In the genomic region with DNA sequence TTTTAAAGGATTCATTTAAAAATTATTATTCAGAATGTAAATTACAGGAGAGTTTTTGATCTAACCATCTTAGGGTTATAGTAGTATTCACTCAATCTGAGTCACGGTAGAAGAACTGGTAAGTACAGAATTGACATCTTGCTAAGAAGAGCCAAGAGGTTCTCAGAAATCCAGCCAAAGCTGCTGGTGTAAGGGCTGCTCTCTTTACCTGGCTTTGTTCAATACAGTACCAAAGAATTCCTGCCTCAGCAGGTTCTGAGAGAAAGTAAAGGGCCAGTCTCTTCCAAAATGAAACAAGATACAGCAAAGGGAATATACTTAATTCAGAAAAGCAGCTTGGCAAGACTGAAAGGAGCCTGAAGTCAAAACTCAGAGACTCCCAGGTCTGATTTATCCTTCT, we compare ENCODE assay signal across 13 cellular contexts.
DNase-seq lines count a peak whose midpoint lies in the region; ATAC-seq and TF ChIP-seq lines count a peak whose summit lies in the region.
"Had no signal": no experiment of that assay in that cellular context is flagged by ENCODE, and none has a peak within 500 bp of the region (broad histone marks: within the 10 kb centered on the region; RNA-seq: fewer than 3 reads in every experiment).

No MANE protein-coding gene starts in this region.

- DNase-seq in Right ventricle myocardium superior (no peak), Right ventricle myocardium inferior (ENCODE audit: missing footprints) (no peak), epithelial cell of esophagus (ENCODE audit: low read depth) (peak; percentile 14), substantia nigra (lab: John Stamatoyannopoulos, UW) (no peak), NCI-H82 (lab: John Stamatoyannopoulos, UW) (no peak), body of pancreas (no peak), EL (no peak)
- DNase-seq: activated effector memory CD4-positive, alpha-beta T cell treated with anti-CD3 and anti-CD28 coated beads, Interleukin-2, amount 50 U/mL, for 16 hours; colonic mucosa; NCI-H526; SHP77; stimulated activated CD4-positive, alpha-beta T cell treated with anti-CD3 and anti-CD28 coated beads, Interleukin-4, amount 100 ng/mL, for 4 hours had no signal

- H3K27ac ChIP-seq in substantia nigra (ENCODE audit: low read depth, low read length, poor library complexity, severe bottlenecking) (peak overlapping the region; percentile 17), body of pancreas (no peak overlapping the region)

- WGBS in body of pancreas, 2 donors = 20 to 41% methylated on average over 1 of the region's 1 CpG

- no peak for TF ChIP-seq POLR2A in body of pancreas (IDR thresholded peaks at IDR 0.05)

- no peaks in the 10 kb centered on the region for H3K9me3 ChIP-seq in body of pancreas
- H3K9me3 ChIP-seq: colonic mucosa had no signal

- peaks cover 10% of the 10 kb centered on the region for H3K4me1 ChIP-seq in body of pancreas
- H3K4me1 ChIP-seq: colonic mucosa had no signal

- H3K36me3 ChIP-seq in body of pancreas (replicated peaks in 1 of 2; ENCODE audit: insufficient read depth in 1 of 2, low read depth in 2 of 2) = no peaks in the 10 kb centered on the region
- H3K36me3 ChIP-seq: colonic mucosa had no signal

- H3K4me3 ChIP-seq in epithelial cell of esophagus (ENCODE audit: low read length) = no peak overlapping the region
- H3K4me3 ChIP-seq in body of pancreas = no peak overlapping the region
- H3K4me3 ChIP-seq: colonic mucosa had no signal

- ATAC-seq in Right ventricle myocardium superior (ENCODE audit: poor library complexity) (peak; percentile 36), Right ventricle myocardium inferior (no peak), SK-N-SH treated with all-trans-retinoic acid at 6 μM for 48 hours (peak; percentile 50), body of pancreas (no peak)

- TF ChIP-seq CTCF in epithelial cell of esophagus (IDR thresholded peaks at IDR 0.05; ENCODE audit: insufficient read depth, low read depth, low read length, missing control alignments) (no peak), body of pancreas (IDR thresholded peaks at IDR 0.05) (no peak)

- no peaks in the 10 kb centered on the region for H3K27me3 ChIP-seq in body of pancreas
- H3K27me3 ChIP-seq: colonic mucosa had no signal

- intact Hi-C loops in Right ventricle myocardium superior (cut with DNase I) = loop anchor here (10.0 kb wide), 1 partner anchor 72 kb away; no protein-coding TSS in a partner anchor
- intact Hi-C loops in Right ventricle myocardium inferior (cut with DNase I) = no loop called here
- intact Hi-C loops in body of pancreas (cut with DNase I) = no loop called here

TF ChIP-seq in SK-N-SH treated with all-trans-retinoic acid at 6 μM for 48 hours, 23 proteins besides CTCF, POLR2A, EP300 and RAD21:
- TF ChIP-seq OSR1 (CRISPR knock-in tag; IDR thresholded peaks at IDR 0.05) = no peak
- TF ChIP-seq, protein P1, sequence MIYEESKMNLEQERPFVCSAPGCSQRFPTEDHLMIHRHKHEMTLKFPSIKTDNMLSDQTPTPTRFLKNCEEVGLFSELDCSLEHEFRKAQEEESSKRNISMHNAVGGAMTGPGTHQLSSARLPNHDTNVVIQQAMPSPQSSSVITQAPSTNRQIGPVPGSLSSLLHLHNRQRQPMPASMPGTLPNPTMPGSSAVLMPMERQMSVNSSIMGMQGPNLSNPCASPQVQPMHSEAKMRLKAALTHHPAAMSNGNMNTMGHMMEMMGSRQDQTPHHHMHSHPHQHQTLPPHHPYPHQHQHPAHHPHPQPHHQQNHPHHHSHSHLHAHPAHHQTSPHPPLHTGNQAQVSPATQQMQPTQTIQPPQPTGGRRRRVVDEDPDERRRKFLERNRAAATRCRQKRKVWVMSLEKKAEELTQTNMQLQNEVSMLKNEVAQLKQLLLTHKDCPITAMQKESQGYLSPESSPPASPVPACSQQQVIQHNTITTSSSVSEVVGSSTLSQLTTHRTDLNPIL (CRISPR knock-in tag; IDR thresholded peaks at IDR 0.05; ENCODE audit: low read depth) = no peak
- TF ChIP-seq PPARA (CRISPR knock-in tag; IDR thresholded peaks at IDR 0.05; ENCODE audit: borderline replicate concordance) = no peak
- TF ChIP-seq TOX (CRISPR knock-in tag; IDR thresholded peaks at IDR 0.05; ENCODE audit: borderline replicate concordance) = no peak
- TF ChIP-seq, protein P2, sequence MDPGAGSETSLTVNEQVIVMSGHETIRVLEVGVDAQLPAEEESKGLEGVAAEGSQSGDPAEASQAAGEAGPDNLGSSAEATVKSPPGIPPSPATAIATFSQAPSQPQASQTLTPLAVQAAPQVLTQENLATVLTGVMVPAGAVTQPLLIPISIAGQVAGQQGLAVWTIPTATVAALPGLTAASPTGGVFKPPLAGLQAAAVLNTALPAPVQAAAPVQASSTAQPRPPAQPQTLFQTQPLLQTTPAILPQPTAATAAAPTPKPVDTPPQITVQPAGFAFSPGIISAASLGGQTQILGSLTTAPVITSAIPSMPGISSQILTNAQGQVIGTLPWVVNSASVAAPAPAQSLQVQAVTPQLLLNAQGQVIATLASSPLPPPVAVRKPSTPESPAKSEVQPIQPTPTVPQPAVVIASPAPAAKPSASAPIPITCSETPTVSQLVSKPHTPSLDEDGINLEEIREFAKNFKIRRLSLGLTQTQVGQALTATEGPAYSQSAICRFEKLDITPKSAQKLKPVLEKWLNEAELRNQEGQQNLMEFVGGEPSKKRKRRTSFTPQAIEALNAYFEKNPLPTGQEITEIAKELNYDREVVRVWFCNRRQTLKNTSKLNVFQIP (CRISPR knock-in tag; IDR thresholded peaks at IDR 0.05; ENCODE audit: borderline replicate concordance, low read depth) = no peak
- no peak for TF ChIP-seq TCF4 (CRISPR knock-in tag; IDR thresholded peaks at IDR 0.05; ENCODE audit: borderline replicate concordance)
- no peak for TF ChIP-seq ESRRG (CRISPR knock-in tag; IDR thresholded peaks at IDR 0.05)
- TF ChIP-seq CSDC2 (CRISPR knock-in tag; IDR thresholded peaks at IDR 0.05) = no peak
- TF ChIP-seq, protein P3, sequence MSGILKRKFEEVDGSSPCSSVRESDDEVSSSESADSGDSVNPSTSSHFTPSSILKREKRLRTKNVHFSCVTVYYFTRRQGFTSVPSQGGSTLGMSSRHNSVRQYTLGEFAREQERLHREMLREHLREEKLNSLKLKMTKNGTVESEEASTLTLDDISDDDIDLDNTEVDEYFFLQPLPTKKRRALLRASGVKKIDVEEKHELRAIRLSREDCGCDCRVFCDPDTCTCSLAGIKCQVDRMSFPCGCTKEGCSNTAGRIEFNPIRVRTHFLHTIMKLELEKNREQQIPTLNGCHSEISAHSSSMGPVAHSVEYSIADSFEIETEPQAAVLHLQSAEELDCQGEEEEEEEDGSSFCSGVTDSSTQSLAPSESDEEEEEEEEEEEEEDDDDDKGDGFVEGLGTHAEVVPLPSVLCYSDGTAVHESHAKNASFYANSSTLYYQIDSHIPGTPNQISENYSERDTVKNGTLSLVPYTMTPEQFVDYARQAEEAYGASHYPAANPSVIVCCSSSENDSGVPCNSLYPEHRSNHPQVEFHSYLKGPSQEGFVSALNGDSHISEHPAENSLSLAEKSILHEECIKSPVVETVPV (CRISPR knock-in tag; IDR thresholded peaks at IDR 0.05) = no peak
- no peak for TF ChIP-seq RARB (CRISPR knock-in tag; IDR thresholded peaks at IDR 0.05)
- no peak for TF ChIP-seq ZNF565 (CRISPR knock-in tag; conservative IDR thresholded peaks at IDR 0.05; ENCODE audit: low read depth)
- no peak for TF ChIP-seq ZFP3 (CRISPR knock-in tag; IDR thresholded peaks at IDR 0.05)
- TF ChIP-seq BACH2 (CRISPR knock-in tag; IDR thresholded peaks at IDR 0.05; ENCODE audit: borderline replicate concordance) = no peak
- TF ChIP-seq, protein P4, sequence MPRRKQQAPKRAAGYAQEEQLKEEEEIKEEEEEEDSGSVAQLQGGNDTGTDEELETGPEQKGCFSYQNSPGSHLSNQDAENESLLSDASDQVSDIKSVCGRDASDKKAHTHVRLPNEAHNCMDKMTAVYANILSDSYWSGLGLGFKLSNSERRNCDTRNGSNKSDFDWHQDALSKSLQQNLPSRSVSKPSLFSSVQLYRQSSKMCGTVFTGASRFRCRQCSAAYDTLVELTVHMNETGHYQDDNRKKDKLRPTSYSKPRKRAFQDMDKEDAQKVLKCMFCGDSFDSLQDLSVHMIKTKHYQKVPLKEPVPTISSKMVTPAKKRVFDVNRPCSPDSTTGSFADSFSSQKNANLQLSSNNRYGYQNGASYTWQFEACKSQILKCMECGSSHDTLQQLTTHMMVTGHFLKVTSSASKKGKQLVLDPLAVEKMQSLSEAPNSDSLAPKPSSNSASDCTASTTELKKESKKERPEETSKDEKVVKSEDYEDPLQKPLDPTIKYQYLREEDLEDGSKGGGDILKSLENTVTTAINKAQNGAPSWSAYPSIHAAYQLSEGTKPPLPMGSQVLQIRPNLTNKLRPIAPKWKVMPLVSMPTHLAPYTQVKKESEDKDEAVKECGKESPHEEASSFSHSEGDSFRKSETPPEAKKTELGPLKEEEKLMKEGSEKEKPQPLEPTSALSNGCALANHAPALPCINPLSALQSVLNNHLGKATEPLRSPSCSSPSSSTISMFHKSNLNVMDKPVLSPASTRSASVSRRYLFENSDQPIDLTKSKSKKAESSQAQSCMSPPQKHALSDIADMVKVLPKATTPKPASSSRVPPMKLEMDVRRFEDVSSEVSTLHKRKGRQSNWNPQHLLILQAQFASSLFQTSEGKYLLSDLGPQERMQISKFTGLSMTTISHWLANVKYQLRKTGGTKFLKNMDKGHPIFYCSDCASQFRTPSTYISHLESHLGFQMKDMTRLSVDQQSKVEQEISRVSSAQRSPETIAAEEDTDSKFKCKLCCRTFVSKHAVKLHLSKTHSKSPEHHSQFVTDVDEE (CRISPR knock-in tag; IDR thresholded peaks at IDR 0.05) = no peak
- no peak for TF ChIP-seq SNAI2 (CRISPR knock-in tag; IDR thresholded peaks at IDR 0.05)

Comparison
In these comparisons a context has a peak if more than half of its experiments do, and no peak if none do; other contexts are left out.
1. ATAC-seq: peak in Right ventricle myocardium superior (single experiment) and SK-N-SH treated with all-trans-retinoic acid at 6 μM for 48 hours (single experiment); none in Right ventricle myocardium inferior (single experiment) and body of pancreas (single experiment).